In the genomic region with DNA sequence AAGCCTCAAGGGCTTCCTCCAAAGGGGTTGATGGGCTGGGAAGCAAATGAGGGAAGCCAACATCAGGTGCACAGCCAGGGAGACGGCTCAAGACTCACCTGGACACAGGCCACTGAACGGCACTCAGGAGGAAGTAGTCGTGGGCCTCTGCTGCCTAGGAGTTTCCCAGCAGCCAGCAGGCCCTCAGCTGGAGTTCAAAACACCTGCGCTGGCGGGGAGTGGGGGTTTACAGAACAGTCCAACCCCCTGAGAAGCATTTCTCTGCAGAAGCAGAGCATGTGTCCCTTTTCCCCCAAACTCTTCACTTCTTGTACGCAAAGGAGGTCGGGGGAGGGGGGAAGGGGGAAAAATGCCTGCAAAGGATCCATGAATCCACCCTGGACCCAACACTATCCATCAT, we compare ENCODE assay signal across 8 cellular contexts. TPM values are rescaled to one million over a fixed set of nuclear protein-coding genes. Genes with fewer than 3 reads are reported as not detected.
DNase-seq lines count a peak whose midpoint lies in the region; ATAC-seq, FAIRE-seq and TF ChIP-seq lines count a peak whose summit lies in the region.

No MANE protein-coding gene starts in this region.

- peak overlapping the region; percentile 77 for H3K4me3 Mint-ChIP-seq in CD4-positive, alpha-beta T cell
- peak overlapping the region in 7 of 10 donors; percentile 13 to 86 (median 72) for H3K4me3 Mint-ChIP-seq in naive thymus-derived CD8-positive, alpha-beta T cell
- H3K4me3 Mint-ChIP-seq in activated CD4-positive, alpha-beta T cell treated with anti-CD3 and anti-CD28 coated beads, Interleukin-2, amount 10 ng/mL, durations not matched to agents 7 days and 5 days: no peak overlapping the region

- no peak for DNase-seq in CD4-positive, alpha-beta T cell
- peak; percentile 46 for DNase-seq in NCI-H1105 treated with DMSO at 0.1 percent for 48 hours (lab: John Stamatoyannopoulos, UW)
- no peak for DNase-seq in GM12878 (ENCODE audit: low read depth, low spot score)
- DNase-seq in naive thymus-derived CD8-positive, alpha-beta T cell: no peak
- DNase-seq in hepatic stellate cell (ENCODE audit: low spot score): no peak
- DNase-seq in GM19240 (ENCODE audit: insufficient read length, low spot score): no peak
- DNase-seq in activated CD4-positive, alpha-beta T cell treated with anti-CD3 and anti-CD28 coated beads, Interleukin-2, amount 10 ng/mL, durations not matched to agents 7 days and 5 days: no peak

- no peak overlapping the region for H3K27ac ChIP-seq in CD4-positive, alpha-beta T cell (ENCODE audit: low read depth, low read length)
- no peak overlapping the region for H3K27ac ChIP-seq in GM12878 (ENCODE audit: control insufficient read depth, insufficient read depth)

- TF ChIP-seq RAD21 in GM12878 (IDR thresholded peaks at IDR 0.05; ENCODE audit: insufficient read depth, low read depth, low read length): no peak

- no peak overlapping the region; the same call in 1 of the 2 replicates for H3K4me2 ChIP-seq in GM12878 (ENCODE audit: control insufficient read depth, insufficient read depth)

- H3K4me1 Mint-ChIP-seq in CD4-positive, alpha-beta T cell (ENCODE audit: low read depth): peaks cover 44% of the 10 kb centered on the region
- H3K4me1 Mint-ChIP-seq in naive thymus-derived CD8-positive, alpha-beta T cell: peaks cover 2 to 29% (median 18%) of the 10 kb centered on the region in 4 donors
- peaks cover 10% of the 10 kb centered on the region for H3K4me1 Mint-ChIP-seq in activated CD4-positive, alpha-beta T cell treated with anti-CD3 and anti-CD28 coated beads, Interleukin-2, amount 10 ng/mL, durations not matched to agents 7 days and 5 days

- H3K27me3 ChIP-seq in CD4-positive, alpha-beta T cell (ENCODE audit: control insufficient read depth, insufficient read depth, low read length): no peaks in the 10 kb centered on the region
- peaks cover 0 to 9% of the 10 kb centered on the region in 2 experiments; a peak in 3 of 4 replicates for H3K27me3 ChIP-seq in GM12878 (replicated peaks in 1 of 2; ENCODE audit: control insufficient read depth in 2 of 2, insufficient read depth in 2 of 2, low read length in 1 of 2)

- no peak overlapping the region for H3K4me3 ChIP-seq in GM12878

- H3K4me1 ChIP-seq in GM12878 (ENCODE audit: control insufficient read depth, insufficient read depth, low read length): 0 out of 2 replicates have a peak, but pooled peaks cover 3% of the 10 kb centered on the region

- SMC1A ChIA-PET in GM12878 (lab: Charles Lee; ENCODE audit: uncharacterized antibody, unreplicated experiment): interaction anchor here (0.6 to 11.8 kb wide), 17 partner anchors 8 to 199 kb away, joined by 3 to 177 read pairs (median 10); partner anchors contain the start of genes AKNA and ATP6V1G1

- no peak overlapping the region for H3K9ac ChIP-seq in GM12878 (ENCODE audit: control insufficient read depth, insufficient read depth, low read length)

- TF ChIP-seq POLR2A in GM12878 (IDR thresholded peaks at IDR 0.05; ENCODE audit: low read depth, low read length): no peak

- H4K20me1 ChIP-seq in GM12878 (ENCODE audit: control insufficient read depth, insufficient read depth): no peaks in the 10 kb centered on the region

- intact Hi-C loops in CD4-positive, alpha-beta T cell (cut with DNase I, micrococcal nuclease): loop anchor here in 1 of 2 experiments (10.0 kb wide), 1 partner anchor 402 kb away; no protein-coding TSS in a partner anchor
- intact Hi-C loops in GM12878 (cut with micrococcal nuclease; ENCODE audit: unreplicated experiment): loop anchor here (2.0 to 10.0 kb wide), 2 partner anchors 16 to 158 kb away; no protein-coding TSS in a partner anchor

- H3K27me3 Mint-ChIP-seq in CD4-positive, alpha-beta T cell: peaks cover 6% of the 10 kb centered on the region
- H3K27me3 Mint-ChIP-seq in naive thymus-derived CD8-positive, alpha-beta T cell: peaks cover 0 to 13% (median 4%) of the 10 kb centered on the region in 5 donors
- H3K27me3 Mint-ChIP-seq in activated CD4-positive, alpha-beta T cell treated with anti-CD3 and anti-CD28 coated beads, Interleukin-2, amount 10 ng/mL, durations not matched to agents 7 days and 5 days: peaks cover 61% of the 10 kb centered on the region

- no peak for TF ChIP-seq EP300 in GM12878 (IDR thresholded peaks at IDR 0.05; ENCODE audit: borderline replicate concordance in 1 of 2, control insufficient read depth in 1 of 2, low read depth in 2 of 2, low read length in 2 of 2)

- H3K9me3 ChIP-seq in CD4-positive, alpha-beta T cell (ENCODE audit: control insufficient read depth, low read length): no peaks in the 10 kb centered on the region
- H3K9me3 ChIP-seq in GM12878 (replicated peaks; ENCODE audit: control insufficient read depth, insufficient read depth, low read length): no peaks in the 10 kb centered on the region

- TSS peak; percentile 47 for BruUV-seq in GM12878 (replicated peaks; lab: Mats Ljungman, UMichigan)

- FAIRE-seq in GM12878 (lab: Jason Lieb, UNC): no peak

- WGBS in GM12878 (ENCODE audit: insufficient coverage, insufficient replicate concordance, low lambda C conversion rate, missing lambda C conversion rate): 33% methylated on average over 7 of the region's 7 CpGs

- no peak overlapping the region for H2AFZ ChIP-seq in GM12878 (ENCODE audit: control insufficient read depth, low read depth, low read length)

- H3K9me3 Mint-ChIP-seq in CD4-positive, alpha-beta T cell: no peaks in the 10 kb centered on the region
- H3K9me3 Mint-ChIP-seq in naive thymus-derived CD8-positive, alpha-beta T cell: no peaks in the 10 kb centered on the region
- H3K9me3 Mint-ChIP-seq in activated CD4-positive, alpha-beta T cell treated with anti-CD3 and anti-CD28 coated beads, Interleukin-2, amount 10 ng/mL, durations not matched to agents 7 days and 5 days: no peaks in the 10 kb centered on the region

- no peak for TF ChIP-seq CTCF in CD4-positive, alpha-beta T cell (IDR thresholded peaks at IDR 0.05)
- TF ChIP-seq CTCF in GM12878 (IDR thresholded peaks at IDR 0.05 in 2 of 3, conservative IDR thresholded peaks at IDR 0.05 in 1 of 3; ENCODE audit: control insufficient read depth in 2 of 3, extremely low read depth in 1 of 3, insufficient read depth in 1 of 3, low read depth in 3 of 3, low read length in 3 of 3): no peak

- in situ Hi-C loops in GM12878 (cut with MboI): no loop called here

- H3K27ac Mint-ChIP-seq in CD4-positive, alpha-beta T cell: peak overlapping the region; percentile 63
- peak overlapping the region in 7 of 10 donors; percentile 3 to 77 (median 51) for H3K27ac Mint-ChIP-seq in naive thymus-derived CD8-positive, alpha-beta T cell
- H3K27ac Mint-ChIP-seq in activated CD4-positive, alpha-beta T cell treated with anti-CD3 and anti-CD28 coated beads, Interleukin-2, amount 10 ng/mL, durations not matched to agents 7 days and 5 days: no peak overlapping the region

- no peaks in the 10 kb centered on the region for H3K79me2 ChIP-seq in GM12878 (ENCODE audit: control insufficient read depth, insufficient read depth, low read length)

- RAD21 ChIA-PET in GM12878 (lab: Charles Lee; ENCODE audit: unreplicated experiment): interaction anchor here (0.5 to 13.7 kb wide), 14 partner anchors 10 to 486 kb away, joined by 3 to 116 read pairs (median 8); no protein-coding TSS in a partner anchor

- H3K36me3 ChIP-seq in GM12878 (ENCODE audit: control insufficient read depth in 2 of 2, insufficient read depth in 2 of 2, low read length in 1 of 2): no peaks in the 10 kb centered on the region

- CTCF ChIA-PET in CD4-positive, alpha-beta T cell (lab: Charles Lee): interaction anchor here (1.1 to 2.3 kb wide), 2 partner anchors 15 to 97 kb away, joined by 4 to 7 read pairs; no protein-coding TSS in a partner anchor
- CTCF ChIA-PET in GM12878 (lab: Yijun Ruan, JAX): interaction anchor here (0.9 to 12.7 kb wide), 7 partner anchors 9 to 149 kb away, joined by 3 to 256 read pairs (median 14); no protein-coding TSS in a partner anchor
- CTCF ChIA-PET in activated CD4-positive, alpha-beta T cell treated with anti-CD3 and anti-CD28 coated beads, Interleukin-2, amount 10 ng/mL, durations not matched to agents 7 days and 5 days (lab: Charles Lee): interaction anchor here (0.9 to 1.6 kb wide), 4 partner anchors 14 to 97 kb away, joined by 3 to 5 read pairs (median 4); no protein-coding TSS in a partner anchor

- POLR2A ChIA-PET in CD4-positive, alpha-beta T cell (lab: Charles Lee): no interaction called here
- POLR2A ChIA-PET in GM12878 (lab: Charles Lee): interaction anchor here (1.0 to 7.3 kb wide), 11 partner anchors 9 to 116 kb away, joined by 3 to 85 read pairs (median 6); partner anchors contain the start of gene AKNA
- POLR2A ChIA-PET in naive thymus-derived CD8-positive, alpha-beta T cell (lab: Charles Lee): interaction anchor here (2.0 kb wide), 1 partner anchor 89 kb away, joined by 10 read pairs; no protein-coding TSS in a partner anchor
- POLR2A ChIA-PET in activated CD4-positive, alpha-beta T cell treated with anti-CD3 and anti-CD28 coated beads, Interleukin-2, amount 10 ng/mL, durations not matched to agents 7 days and 5 days (lab: Charles Lee): no interaction called here

- ATAC-seq in CD4-positive, alpha-beta T cell (ENCODE audit: poor library complexity): no peak
- ATAC-seq in GM12878 (peak; percentile 24), HG02938 (IDR thresholded peaks at IDR 0.05; ENCODE audit: unreplicated experiment) (no peak)
- no peak for ATAC-seq in naive thymus-derived CD8-positive, alpha-beta T cell

- H3K36me3 Mint-ChIP-seq in CD4-positive, alpha-beta T cell (ENCODE audit: low read depth): no peaks in the 10 kb centered on the region
- H3K36me3 Mint-ChIP-seq in naive thymus-derived CD8-positive, alpha-beta T cell: no peaks in the 10 kb centered on the region
- H3K36me3 Mint-ChIP-seq in activated CD4-positive, alpha-beta T cell treated with anti-CD3 and anti-CD28 coated beads, Interleukin-2, amount 10 ng/mL, durations not matched to agents 7 days and 5 days (ENCODE audit: low read depth): no peaks in the 10 kb centered on the region

RNA-seq across cellular contexts. Expression of gene WHRN, which starts 2.3 kb away (rescaled TPM):
- 10 to 100 TPM; 19.9 to 20.5 TPM for total RNA-seq in CD4-positive, alpha-beta T cell
- 110 and 114 TPM in 2 replicates for total RNA-seq in GM12878 (2013; cell fraction: nucleolus; rRNA removed)
- total RNA-seq in GM12878 (2014; rRNA removed) (0.33 and 0.34 TPM in 2 replicates), GM12878 (2014; rRNA removed; fragmentation: Illumina TruSeq; extraction: Trizol) (0.18 TPM in 2 replicates), GM12878 (2021) (0.98 and 1.2 TPM in 2 replicates)
- polyA plus RNA-seq in GM12878 (2011; ENCODE audit: low read depth): 1.3 TPM
- polyA plus RNA-seq in GM12878 (2011; rRNA removed) (9.9 and 18.2 TPM in 2 replicates), GM12878 (2014; fragmentation: Illumina TruSeq; extraction: Trizol) (0.17 and 0.29 TPM in 2 replicates), GM12878 (2014; fragmentation: Nextera tagmentation; extraction: Ambion mirVana) (under 1 TPM in 1 of 2 experiments, not detected in 1; 0.04 TPM), GM12878 (2014; rRNA removed) (0.82 and 0.86 TPM in 2 replicates), GM12878 (2016; fragmentation: Nextera tagmentation; extraction: Ambion mirVana) (1 to 10 TPM in 1 of 2 experiments, under 1 TPM in 1; 0.68 to 1.1 TPM)
- polyA plus RNA-seq in GM12878 (2011; cell fraction: cytosol; rRNA removed): 20.1 and 23.8 TPM in 2 replicates
- 247 and 273 TPM in 2 replicates for polyA plus RNA-seq in GM12878 (2011; cell fraction: nucleus; rRNA removed)
- 4.2 and 4.5 TPM in 2 replicates for polyA plus RNA-seq in GM12878 (2012)
- 7.0 and 17.7 TPM in 2 replicates for polyA minus RNA-seq in GM12878 (2011; rRNA and poly(A)+ RNA removed)
- 6.4 and 12.8 TPM in 2 replicates for polyA minus RNA-seq in GM12878 (2011; cell fraction: cytosol; rRNA and poly(A)+ RNA removed)
- polyA minus RNA-seq in GM12878 (2011; cell fraction: nucleus; rRNA and poly(A)+ RNA removed): 54.9 and 86.5 TPM in 2 replicates
- 1 to 10 TPM; 3.3 to 4.2 TPM for total RNA-seq in naive thymus-derived CD8-positive, alpha-beta T cell
- polyA plus RNA-seq in naive thymus-derived CD8-positive, alpha-beta T cell: under 1 TPM; 0.17 to 0.56 (median 0.43) TPM
- total RNA-seq in activated CD4-positive, alpha-beta T cell treated with anti-CD3 and anti-CD28 coated beads, Interleukin-2, amount 10 ng/mL, durations not matched to agents 7 days and 5 days: 1 to 10 TPM in 1 of 2 experiments, under 1 TPM in 1; 0.64 to 1.2 TPM

Comparison
In these comparisons a context has a peak if more than half of its experiments do, and no peak if none do; other contexts are left out.
1. POLR2A ChIA-PET loops: an anchor here in GM12878 (1.0 to 7.3 kb wide) and naive thymus-derived CD8-positive, alpha-beta T cell (2.0 kb wide); none called in CD4-positive, alpha-beta T cell and activated CD4-positive, alpha-beta T cell treated with anti-CD3 and anti-CD28 coated beads, Interleukin-2, amount 10 ng/mL, durations not matched to agents 7 days and 5 days.